In the genomic region with DNA sequence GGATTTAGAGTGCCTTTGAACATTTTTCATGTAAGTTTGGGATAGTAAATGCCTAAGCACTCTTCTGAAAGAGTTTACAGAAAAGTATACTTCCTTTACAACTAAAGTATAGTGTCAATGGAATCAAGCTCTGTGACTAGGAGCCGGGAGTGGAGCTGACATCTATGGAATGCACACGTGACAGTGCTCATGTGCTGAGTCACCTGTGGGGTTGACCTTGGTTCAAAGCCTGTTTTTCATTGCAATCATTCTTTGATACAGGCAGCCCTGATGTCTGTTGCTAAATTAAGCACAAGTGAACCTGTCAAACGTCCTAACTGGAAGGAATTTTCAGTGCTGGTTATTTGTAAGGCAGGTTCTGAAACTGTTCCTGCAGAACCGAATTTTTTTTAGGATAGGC, we compare ENCODE assay signal across 10 cellular contexts.
DNase-seq lines count a peak whose midpoint lies in the region; ATAC-seq and TF ChIP-seq lines count a peak whose summit lies in the region.
"Had no signal": no experiment of that assay in that cellular context is flagged by ENCODE, and none has a peak within 500 bp of the region (broad histone marks: within the 10 kb centered on the region; RNA-seq: fewer than 3 reads in every experiment).

No MANE protein-coding gene starts in this region.

- H3K9ac ChIP-seq in fibroblast of lung (ENCODE audit: insufficient read depth, low read length), result no peak overlapping the region

- peaks cover 10% of the 10 kb centered on the region for H3K36me3 Mint-ChIP-seq in mesothelial cell of epicardium

- no peaks in the 10 kb centered on the region for H4K20me1 ChIP-seq in fibroblast of lung (ENCODE audit: control insufficient read depth, extremely low read depth, insufficient read depth, low read length)

- peak overlapping the region; percentile 11 for H3K4me2 ChIP-seq in fibroblast of lung (ENCODE audit: extremely low read depth, insufficient read depth, low read length)

- H3K4me1 ChIP-seq in fibroblast of lung (ENCODE audit: control insufficient read depth, extremely low read depth, insufficient read depth, low read length) (peaks cover 8% of the 10 kb centered on the region), uterus (no peaks in the 10 kb centered on the region)

- H3K9me3 ChIP-seq in fibroblast of lung (ENCODE audit: control insufficient read depth, insufficient read depth, low read depth, low read length) (no peaks in the 10 kb centered on the region), uterus (peaks cover 0 to 2% of the 10 kb centered on the region in 2 donors)

- no peak overlapping the region for H2AFZ ChIP-seq in fibroblast of lung (ENCODE audit: low read length)

- H3K4me3 Mint-ChIP-seq in mesothelial cell of epicardium, result no peak overlapping the region

- peaks cover 27% of the 10 kb centered on the region for H3K4me1 Mint-ChIP-seq in mesothelial cell of epicardium

- no peak for TF ChIP-seq POLR2A in uterus (IDR thresholded peaks at IDR 0.05)

- DNase-seq in CD1c-positive myeloid dendritic cell (ENCODE audit: extremely low spot score) (peak; percentile 8), RKO (ENCODE audit: low spot score) (peak; percentile 54), fibroblast of lung (ENCODE audit: low read depth in 2 of 2) (peak; percentile 41 to 87), mesothelial cell of epicardium (ENCODE audit: low spot score in 2 of 2, unreplicated experiment in 2 of 2) (no peak), NCI-H2196 treated with DMSO at 0.1 percent for 48 hours (lab: John Stamatoyannopoulos, UW; ENCODE audit: unreplicated experiment) (no peak), uterus (no peak), NCI-H345 treated with DMSO at 0.1 percent for 48 hours (lab: John Stamatoyannopoulos, UW; ENCODE audit: unreplicated experiment) (no peak)
- DNase-seq: activated T-cell treated with anti-CD3 and anti-CD28 coated beads, Interleukin-2, amount 50 U/mL, for 1 hour; glutamatergic neuron had no signal

- TF ChIP-seq CTCF in fibroblast of lung (conservative IDR thresholded peaks at IDR 0.05 in 1 of 2, IDR thresholded peaks at IDR 0.05 in 1 of 2; ENCODE audit: low read depth in 1 of 2, low read length in 2 of 2) (no peak), mesothelial cell of epicardium (IDR thresholded peaks at IDR 0.05; ENCODE audit: unreplicated experiment) (no peak), uterus (IDR thresholded peaks at IDR 0.05) (no peak)

- H3K27ac ChIP-seq in fibroblast of lung (ENCODE audit: insufficient read depth, low read length), result no peak overlapping the region
- peak overlapping the region in 1 of 2 donors; percentile 26 for H3K27ac ChIP-seq in uterus

- H3K27me3 ChIP-seq in fibroblast of lung (ENCODE audit: control insufficient read depth, insufficient read depth, low read length) (no peaks in the 10 kb centered on the region), uterus (no peaks in the 10 kb centered on the region)

- no peaks in the 10 kb centered on the region for H3K79me2 ChIP-seq in fibroblast of lung (ENCODE audit: control insufficient read depth, insufficient read depth, low read length)

- intact Hi-C loops in uterus (cut with DNase I; ENCODE audit: low total_unique reads), result no loop called here

- H3K27ac Mint-ChIP-seq in mesothelial cell of epicardium, result peak overlapping the region; percentile 83

- H3K4me3 ChIP-seq in fibroblast of lung (replicated peaks in 1 of 4; ENCODE audit: control extremely low read depth in 1 of 4, insufficient read depth in 1 of 4, low read depth in 3 of 4, low read length in 4 of 4) (no peak overlapping the region), uterus (no peak overlapping the region)

- H3K9me3 Mint-ChIP-seq in mesothelial cell of epicardium, result peaks cover 29% of the 10 kb centered on the region

- H3K36me3 ChIP-seq in fibroblast of lung (ENCODE audit: control insufficient read depth, insufficient read depth, low read length) (no peaks in the 10 kb centered on the region), uterus (no peaks in the 10 kb centered on the region)

- ATAC-seq in HG03439 (IDR thresholded peaks at IDR 0.05; ENCODE audit: unreplicated experiment), result no peak

- H3K27me3 Mint-ChIP-seq in mesothelial cell of epicardium (ENCODE audit: low read depth), result no peaks in the 10 kb centered on the region

Comparison
In these comparisons a context has a peak if more than half of its experiments do, and no peak if none do; other contexts are left out.
1. DNase-seq: peak in CD1c-positive myeloid dendritic cell (single experiment), RKO (single experiment) and fibroblast of lung (2 of 2); none in mesothelial cell of epicardium (0 of 2), NCI-H2196 treated with DMSO at 0.1 percent for 48 hours (single experiment), uterus (0 of 2) and NCI-H345 treated with DMSO at 0.1 percent for 48 hours (single experiment).